27 cellular contexts compared by ENCODE assay signal in genomic region chr18:73087291-73087977, GRCh38.
"Had no signal": no experiment of that assay in that cellular context is flagged by ENCODE, and none has a peak within 500 bp of the region (broad histone marks: within the 10 kb centered on the region; RNA-seq: fewer than 3 reads in every experiment).

No MANE protein-coding gene starts in this region.

- H3K27me3 ChIP-seq: ovary, right atrium auricular region, right lobe of liver, suprapubic skin, tibial artery, upper lobe of right lung had no signal

- FAIRE-seq: islet of Langerhans, kidney, urothelium cell line had no signal

- H3K9me3 ChIP-seq: ovary, right atrium auricular region, right lobe of liver, suprapubic skin, thoracic aorta, tibial artery, upper lobe of right lung had no signal

- H3K27ac ChIP-seq: left ventricle myocardium inferior, ovary, right atrium auricular region, right lobe of liver, suprapubic skin, thoracic aorta, tibial artery, upper lobe of right lung had no signal

- H3K4me3 Mint-ChIP-seq: immature natural killer cell; mesothelial cell of epicardium; naive thymus-derived CD4-positive, alpha-beta T cell; natural killer cell treated with Interleukin-12 subunit alpha and Interleukin-12 subunit beta and Interleukin-15 and Interleukin-18, amount 100 ng/mL, for 72 hours; stimulated activated naive CD8-positive, alpha-beta T cell treated with anti-CD3 and anti-CD28 coated beads, Interleukin-15, Interleukin-2, amounts not matched to agents 100 ng/mL and 50 ng/mL, for 24 hours had no signal

- H3K36me3 Mint-ChIP-seq: immature natural killer cell, mesothelial cell of epicardium had no signal

- H3K4me3 ChIP-seq: left ventricle myocardium inferior, lung, ovary, right atrium auricular region, right lobe of liver, smooth muscle cell, suprapubic skin, thoracic aorta, tibial artery, upper lobe of right lung had no signal

- DNase-seq: hypothalamus; immature natural killer cell; kidney; left ventricle myocardium inferior; mesendoderm; naive thymus-derived CD4-positive, alpha-beta T cell; ovary; right lobe of liver; stimulated activated CD4-positive, alpha-beta T cell treated with anti-CD3 and anti-CD28 coated beads, Interleukin-1b, Interleukin-23, amount 100 ng/mL, for 48 hours; stimulated activated CD4-positive, alpha-beta T cell treated with anti-CD3 and anti-CD28 coated beads, Interleukin-2, amount 100 ng/mL, for 48 hours; stimulated activated CD4-positive, alpha-beta T cell treated with anti-CD3 and anti-CD28 coated beads, Interleukin-4, amount 100 ng/mL, for 4 hours; stimulated activated CD8-positive, alpha-beta memory T cell treated with anti-CD3 and anti-CD28 coated beads, Interleukin-4, amount 100 ng/mL, for 48 hours; stimulated activated naive CD4-positive, alpha-beta T cell; tibial artery; trophoblast cell; upper lobe of right lung had no signal

- H3K27ac Mint-ChIP-seq: immature natural killer cell; mesothelial cell of epicardium; naive thymus-derived CD4-positive, alpha-beta T cell; natural killer cell treated with Interleukin-12 subunit alpha and Interleukin-12 subunit beta and Interleukin-15 and Interleukin-18, amount 100 ng/mL, for 72 hours; progenitor cell of endocrine pancreas; stimulated activated naive CD8-positive, alpha-beta T cell treated with anti-CD3 and anti-CD28 coated beads, Interleukin-15, Interleukin-2, amounts not matched to agents 100 ng/mL and 50 ng/mL, for 24 hours had no signal

- H3K4me2 ChIP-seq: smooth muscle cell had no signal

- H3K36me3 ChIP-seq: left ventricle myocardium inferior, ovary, right atrium auricular region, right lobe of liver, suprapubic skin, thoracic aorta, tibial artery, upper lobe of right lung had no signal

- H3K27me3 Mint-ChIP-seq: naive thymus-derived CD4-positive, alpha-beta T cell; natural killer cell treated with Interleukin-12 subunit alpha and Interleukin-12 subunit beta and Interleukin-15 and Interleukin-18, amount 100 ng/mL, for 72 hours; progenitor cell of endocrine pancreas; stimulated activated naive CD8-positive, alpha-beta T cell treated with anti-CD3 and anti-CD28 coated beads, Interleukin-15, Interleukin-2, amounts not matched to agents 100 ng/mL and 50 ng/mL, for 24 hours had no signal

- H3K4me1 ChIP-seq: left ventricle myocardium inferior, right atrium auricular region, right lobe of liver, suprapubic skin, tibial artery, upper lobe of right lung had no signal

- ATAC-seq: naive thymus-derived CD4-positive, alpha-beta T cell; natural killer cell treated with Interleukin-12 subunit alpha and Interleukin-12 subunit beta and Interleukin-15 and Interleukin-18, amount 100 ng/mL, for 72 hours; right lobe of liver; upper lobe of right lung had no signal

- H3K4me1 Mint-ChIP-seq: immature natural killer cell; mesothelial cell of epicardium; naive thymus-derived CD4-positive, alpha-beta T cell had no signal
